ENCODE assay signal across 1 cellular context in genomic region chr18:24014062-24014985, GRCh38.
A peak's percentile ranks its signal among the peaks of the same experiment; 100 is the strongest.
TF ChIP-seq lines count a peak whose summit lies in the region.

TSS of gene TTC39C (plus strand) at chr18:24014754. CDS start at chr18:24014872, 118 bp downstream.

TF ChIP-seq in K562, 482 proteins besides CTCF, POLR2A, EP300 and RAD21 (continued from another document):
- TF ChIP-seq E2F6 (IDR thresholded peaks at IDR 0.05; ENCODE audit: borderline replicate concordance in 1 of 2, extremely low read depth in 1 of 2, insufficient read depth in 1 of 2, insufficient read length in 1 of 2, low read depth in 1 of 2, low read length in 1 of 2, poor library complexity in 1 of 2, severe bottlenecking in 1 of 2) = peak in 1 of 2 experiments; percentile 39
- TF ChIP-seq MBD1 (CRISPR knock-in tag; IDR thresholded peaks at IDR 0.05) = no peak
- 0 out of 2 replicates have a peak, but pooled peaks have one; percentile 63 for TF ChIP-seq ZNF263 (CRISPR knock-in tag; IDR thresholded peaks at IDR 0.05; ENCODE audit: borderline replicate concordance)
- peak; percentile 50; the same call in 1 of the 2 replicates for TF ChIP-seq POLR2G (IDR thresholded peaks at IDR 0.05; ENCODE audit: low read depth, low read length)
- no peak for TF ChIP-seq NR2F6 (CRISPR knock-in tag; IDR thresholded peaks at IDR 0.05)
- TF ChIP-seq PCBP1 (IDR thresholded peaks at IDR 0.05; ENCODE audit: low read depth, low read length, poor library complexity, severe bottlenecking) = peak; percentile 0
- no peak for TF ChIP-seq TAF7 (tag; IDR thresholded peaks at IDR 0.05)
- TF ChIP-seq HNRNPK (IDR thresholded peaks at IDR 0.05; ENCODE audit: low read depth, low read length, poor library complexity, severe bottlenecking) = peak; percentile 56
- TF ChIP-seq GATA2 (CRISPR knock-in tag; IDR thresholded peaks at IDR 0.05) = no peak
- no peak for TF ChIP-seq PTBP1 (IDR thresholded peaks at IDR 0.05; ENCODE audit: low read depth, low read length)
- TF ChIP-seq L3MBTL2 (IDR thresholded peaks at IDR 0.05) = 0 out of 2 replicates have a peak, but pooled peaks have one; percentile 17
- TF ChIP-seq ZC3H11A (IDR thresholded peaks at IDR 0.05; ENCODE audit: low read depth, low read length) = no peak
- TF ChIP-seq MED1 (CRISPR knock-in tag; IDR thresholded peaks at IDR 0.05; ENCODE audit: borderline replicate concordance) = no peak
- TF ChIP-seq CTCFL (IDR thresholded peaks at IDR 0.05; ENCODE audit: borderline replicate concordance, insufficient read depth, low read depth, low read length, poor library complexity, severe bottlenecking) = no peak
- TF ChIP-seq SAFB (IDR thresholded peaks at IDR 0.05; ENCODE audit: borderline replicate concordance, low read depth, low read length) = no peak
